ENCODE assay signal across 1 cellular context in the genomic region with DNA sequence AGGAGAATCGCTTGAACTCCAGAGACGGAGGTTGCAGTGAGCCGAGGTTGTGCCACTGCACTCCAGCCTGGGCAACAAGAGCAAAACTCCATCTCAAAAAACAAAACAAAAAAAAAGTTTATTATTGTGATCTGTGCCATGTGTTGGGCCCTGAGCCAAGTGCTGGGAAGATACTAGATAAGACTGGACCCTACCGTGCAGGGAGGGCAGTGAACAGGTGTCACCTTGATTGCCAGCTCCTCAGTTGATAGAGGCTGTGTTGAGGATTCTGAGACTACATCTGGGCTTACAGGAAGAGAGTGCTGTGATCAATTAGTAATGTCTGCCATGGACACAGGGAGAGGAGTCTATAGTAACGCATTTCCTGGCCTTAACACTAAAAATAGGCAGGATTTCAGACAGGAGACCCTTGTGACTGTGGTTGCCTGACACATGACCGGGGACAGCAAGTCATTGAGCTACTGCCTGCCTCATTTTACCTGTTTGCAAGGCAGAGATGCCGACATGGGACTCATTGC.
TF ChIP-seq lines count a peak whose summit lies in the region.

No MANE protein-coding gene starts in this region.

TF ChIP-seq in HCT116, 20 proteins besides CTCF, POLR2A, EP300 and RAD21:
- TF ChIP-seq JUND (IDR thresholded peaks at IDR 0.05) (no peak), FOSL1 (IDR thresholded peaks at IDR 0.05; ENCODE audit: low read depth) (no peak), SRF (IDR thresholded peaks at IDR 0.05; ENCODE audit: low read depth) (no peak), CEBPB (IDR thresholded peaks at IDR 0.05; ENCODE audit: low read depth) (no peak), ELF1 (IDR thresholded peaks at IDR 0.05; ENCODE audit: borderline replicate concordance, low read depth) (no peak), ZNF274 (IDR thresholded peaks at IDR 0.05; ENCODE audit: low read depth, low read length) (no peak), ZFX (IDR thresholded peaks at IDR 0.05) (no peak), CBX3 (IDR thresholded peaks at IDR 0.05; ENCODE audit: low read depth) (no peak), SP1 (IDR thresholded peaks at IDR 0.05; ENCODE audit: low read depth) (no peak), YY1 (IDR thresholded peaks at IDR 0.05; ENCODE audit: extremely low read depth, insufficient replicate concordance, low read depth, low read length) (no peak), EZH2 (IDR thresholded peaks at IDR 0.05) (no peak), EZH2phosphoT487 (IDR thresholded peaks at IDR 0.05; ENCODE audit: borderline replicate concordance) (no peak), POLR2AphosphoS5 (IDR thresholded peaks at IDR 0.05; ENCODE audit: low read depth, low read length) (no peak), TCF7L2 (IDR thresholded peaks at IDR 0.05; ENCODE audit: borderline replicate concordance, extremely low read depth, insufficient read depth, insufficient read length) (no peak), EGR1 (IDR thresholded peaks at IDR 0.05; ENCODE audit: low read depth) (no peak), SIN3A (IDR thresholded peaks at IDR 0.05; ENCODE audit: low read depth) (no peak)
- TF ChIP-seq, protein P1, sequence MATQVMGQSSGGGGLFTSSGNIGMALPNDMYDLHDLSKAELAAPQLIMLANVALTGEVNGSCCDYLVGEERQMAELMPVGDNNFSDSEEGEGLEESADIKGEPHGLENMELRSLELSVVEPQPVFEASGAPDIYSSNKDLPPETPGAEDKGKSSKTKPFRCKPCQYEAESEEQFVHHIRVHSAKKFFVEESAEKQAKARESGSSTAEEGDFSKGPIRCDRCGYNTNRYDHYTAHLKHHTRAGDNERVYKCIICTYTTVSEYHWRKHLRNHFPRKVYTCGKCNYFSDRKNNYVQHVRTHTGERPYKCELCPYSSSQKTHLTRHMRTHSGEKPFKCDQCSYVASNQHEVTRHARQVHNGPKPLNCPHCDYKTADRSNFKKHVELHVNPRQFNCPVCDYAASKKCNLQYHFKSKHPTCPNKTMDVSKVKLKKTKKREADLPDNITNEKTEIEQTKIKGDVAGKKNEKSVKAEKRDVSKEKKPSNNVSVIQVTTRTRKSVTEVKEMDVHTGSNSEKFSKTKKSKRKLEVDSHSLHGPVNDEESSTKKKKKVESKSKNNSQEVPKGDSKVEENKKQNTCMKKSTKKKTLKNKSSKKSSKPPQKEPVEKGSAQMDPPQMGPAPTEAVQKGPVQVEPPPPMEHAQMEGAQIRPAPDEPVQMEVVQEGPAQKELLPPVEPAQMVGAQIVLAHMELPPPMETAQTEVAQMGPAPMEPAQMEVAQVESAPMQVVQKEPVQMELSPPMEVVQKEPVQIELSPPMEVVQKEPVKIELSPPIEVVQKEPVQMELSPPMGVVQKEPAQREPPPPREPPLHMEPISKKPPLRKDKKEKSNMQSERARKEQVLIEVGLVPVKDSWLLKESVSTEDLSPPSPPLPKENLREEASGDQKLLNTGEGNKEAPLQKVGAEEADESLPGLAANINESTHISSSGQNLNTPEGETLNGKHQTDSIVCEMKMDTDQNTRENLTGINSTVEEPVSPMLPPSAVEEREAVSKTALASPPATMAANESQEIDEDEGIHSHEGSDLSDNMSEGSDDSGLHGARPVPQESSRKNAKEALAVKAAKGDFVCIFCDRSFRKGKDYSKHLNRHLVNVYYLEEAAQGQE (IDR thresholded peaks at IDR 0.05; ENCODE audit: low read depth), result no peak
- TF ChIP-seq, protein P2, sequence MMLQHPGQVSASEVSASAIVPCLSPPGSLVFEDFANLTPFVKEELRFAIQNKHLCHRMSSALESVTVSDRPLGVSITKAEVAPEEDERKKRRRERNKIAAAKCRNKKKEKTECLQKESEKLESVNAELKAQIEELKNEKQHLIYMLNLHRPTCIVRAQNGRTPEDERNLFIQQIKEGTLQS (IDR thresholded peaks at IDR 0.05), result no peak
- TF ChIP-seq, protein P3, sequence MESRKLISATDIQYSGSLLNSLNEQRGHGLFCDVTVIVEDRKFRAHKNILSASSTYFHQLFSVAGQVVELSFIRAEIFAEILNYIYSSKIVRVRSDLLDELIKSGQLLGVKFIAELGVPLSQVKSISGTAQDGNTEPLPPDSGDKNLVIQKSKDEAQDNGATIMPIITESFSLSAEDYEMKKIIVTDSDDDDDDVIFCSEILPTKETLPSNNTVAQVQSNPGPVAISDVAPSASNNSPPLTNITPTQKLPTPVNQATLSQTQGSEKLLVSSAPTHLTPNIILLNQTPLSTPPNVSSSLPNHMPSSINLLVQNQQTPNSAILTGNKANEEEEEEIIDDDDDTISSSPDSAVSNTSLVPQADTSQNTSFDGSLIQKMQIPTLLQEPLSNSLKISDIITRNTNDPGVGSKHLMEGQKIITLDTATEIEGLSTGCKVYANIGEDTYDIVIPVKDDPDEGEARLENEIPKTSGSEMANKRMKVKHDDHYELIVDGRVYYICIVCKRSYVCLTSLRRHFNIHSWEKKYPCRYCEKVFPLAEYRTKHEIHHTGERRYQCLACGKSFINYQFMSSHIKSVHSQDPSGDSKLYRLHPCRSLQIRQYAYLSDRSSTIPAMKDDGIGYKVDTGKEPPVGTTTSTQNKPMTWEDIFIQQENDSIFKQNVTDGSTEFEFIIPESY (IDR thresholded peaks at IDR 0.05; ENCODE audit: extremely low read depth, insufficient replicate concordance, low read length), result no peak
- TF ChIP-seq, protein P4, sequence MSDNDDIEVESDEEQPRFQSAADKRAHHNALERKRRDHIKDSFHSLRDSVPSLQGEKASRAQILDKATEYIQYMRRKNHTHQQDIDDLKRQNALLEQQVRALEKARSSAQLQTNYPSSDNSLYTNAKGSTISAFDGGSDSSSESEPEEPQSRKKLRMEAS (IDR thresholded peaks at IDR 0.05), result no peak
